In the genomic region with DNA sequence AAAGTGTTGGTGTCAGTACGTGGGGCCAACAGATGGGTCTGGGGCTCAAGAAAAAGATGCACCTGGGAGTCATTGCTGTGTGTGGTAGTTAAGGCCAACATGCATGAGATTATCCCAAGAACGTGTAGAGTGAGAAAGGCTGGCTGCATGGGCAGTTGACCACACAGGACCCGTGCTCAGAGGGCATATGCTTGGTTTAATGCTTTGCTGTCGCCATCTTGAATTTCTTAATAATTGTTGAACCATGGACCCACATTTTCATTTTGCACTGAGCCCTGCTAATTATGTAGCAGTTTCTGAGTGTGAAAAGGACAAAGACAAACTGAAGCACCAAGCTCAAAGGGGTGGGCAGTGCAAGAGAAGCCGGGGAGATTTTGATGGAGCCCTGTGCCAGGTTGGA, we compare ENCODE assay signal across 23 cellular contexts.
DNase-seq lines count a peak whose midpoint lies in the region; FAIRE-seq and TF ChIP-seq lines count a peak whose summit lies in the region.
"Had no signal": no experiment of that assay in that cellular context is flagged by ENCODE, and none has a peak within 500 bp of the region (broad histone marks: within the 10 kb centered on the region; RNA-seq: fewer than 3 reads in every experiment).

No MANE protein-coding gene starts in this region.

- no peak for TF ChIP-seq EP300 in H1 (IDR thresholded peaks at IDR 0.05; ENCODE audit: borderline replicate concordance in 1 of 2, low read depth in 2 of 2, low read length in 2 of 2)
- no peak for TF ChIP-seq EP300 in esophagus muscularis mucosa (IDR thresholded peaks at IDR 0.05)

- no peak for FAIRE-seq in H1 (lab: Jason Lieb, UNC)
- FAIRE-seq: A204.1, G401.6, GM12891, GM19239 had no signal

- no peak overlapping the region for H3K18ac ChIP-seq in H1 (ENCODE audit: extremely low read depth, low read length)

- H3K56ac ChIP-seq in H1 (replicated peaks; ENCODE audit: insufficient read length, low read depth, low read length) = no peak overlapping the region

- H3K79me2 ChIP-seq in H1 (ENCODE audit: control insufficient read depth in 1 of 2, insufficient read depth in 2 of 2, low read length in 2 of 2) = no peaks in the 10 kb centered on the region
- H3K79me2 ChIP-seq in osteoblast (ENCODE audit: insufficient read depth, low read length) = no peaks in the 10 kb centered on the region

- H2AK5ac ChIP-seq in H1 (ENCODE audit: low read depth, low read length) = no peak overlapping the region

- no peak overlapping the region for H3K23ac ChIP-seq in H1 (ENCODE audit: insufficient read length)

- no peak overlapping the region for H3K14ac ChIP-seq in H1 (ENCODE audit: insufficient read length)

- no peak overlapping the region for H2BK5ac ChIP-seq in H1 (ENCODE audit: low read depth, low read length)

- H4K20me1 ChIP-seq in H1 (replicated peaks in 1 of 2; ENCODE audit: control insufficient read depth in 1 of 2, insufficient read depth in 2 of 2, low read length in 2 of 2) (no peaks in the 10 kb centered on the region), osteoblast (ENCODE audit: insufficient read depth, low read length) (no peaks in the 10 kb centered on the region)
- H4K20me1 ChIP-seq: BLaER1 had no signal

- no peak for TF ChIP-seq CTCF in H1 (IDR thresholded peaks at IDR 0.05; ENCODE audit: control extremely low read depth in 1 of 3, insufficient read depth in 1 of 3, low read depth in 1 of 3, low read length in 3 of 3)
- TF ChIP-seq CTCF in esophagus muscularis mucosa (IDR thresholded peaks at IDR 0.05) = no peak
- TF ChIP-seq CTCF in osteoblast (IDR thresholded peaks at IDR 0.05; ENCODE audit: extremely low read depth, low read depth, low read length) = no peak

- TF ChIP-seq POLR2A in H1 (IDR thresholded peaks at IDR 0.05; ENCODE audit: control extremely low read depth in 1 of 2, low read depth in 2 of 2, low read length in 2 of 2) = no peak
- no peak for TF ChIP-seq POLR2A in esophagus muscularis mucosa (IDR thresholded peaks at IDR 0.05; ENCODE audit: low read depth)

- H3K9me3 ChIP-seq in H1 (ENCODE audit: insufficient read depth in 2 of 2, low read depth in 1 of 2, low read length in 1 of 2) = no peaks in the 10 kb centered on the region
- H3K9me3 ChIP-seq in esophagus muscularis mucosa = no peaks in the 10 kb centered on the region
- H3K9me3 ChIP-seq in osteoblast (ENCODE audit: low read depth, low read length) = no peaks in the 10 kb centered on the region
- H3K9me3 ChIP-seq: BE2C, BLaER1 had no signal

- H3K9ac ChIP-seq in H1 (replicated peaks in 1 of 4; ENCODE audit: extremely low read depth in 1 of 4, low read depth in 3 of 4, low read length in 3 of 4) = no peak overlapping the region
- H3K9ac ChIP-seq: BLaER1 had no signal

- H3K79me1 ChIP-seq in H1 (ENCODE audit: low read depth, low read length) = no peaks in the 10 kb centered on the region

- no peak overlapping the region for H3K27ac ChIP-seq in H1 (ENCODE audit: low read depth, low read length)
- no peak overlapping the region for H3K27ac ChIP-seq in esophagus muscularis mucosa (replicated peaks in 1 of 4)
- no peak overlapping the region for H3K27ac ChIP-seq in osteoblast (ENCODE audit: low read depth, low read length)
- H3K27ac ChIP-seq: BLaER1 had no signal

- intact Hi-C loops in esophagus muscularis mucosa (cut with DNase I) = loop anchor here (10.0 kb wide), 1 partner anchor 195 kb away; no protein-coding TSS in a partner anchor

- 86% methylated on average over 5 of the region's 5 CpGs; no CpG with 5 or more reads in 1 of the 2 experiments for WGBS in H1 (ENCODE audit: extremely low coverage in 1 of 2, insufficient coverage in 1 of 2, insufficient read length in 1 of 2, insufficient replicate concordance in 2 of 2, low coverage in 1 of 2, low lambda C conversion rate in 2 of 2, missing lambda C conversion rate in 1 of 2), 2 experiments
- 85% methylated on average over 5 of the region's 5 CpGs for WGBS in esophagus muscularis mucosa

- H3K23me2 ChIP-seq in H1 (ENCODE audit: low read depth, low read length) = no peaks in the 10 kb centered on the region

- H2AFZ ChIP-seq in H1 (ENCODE audit: low read length) (peak overlapping the region; percentile 63; the same call in 1 of the 2 replicates), osteoblast (ENCODE audit: low read length) (no peak overlapping the region)

- H2BK12ac ChIP-seq in H1 (ENCODE audit: low read depth, low read length) = no peak overlapping the region

- POLR2A ChIA-PET in H1 (lab: Charles Lee; ENCODE audit: partially characterized antibody) = no interaction called here

- H3K4ac ChIP-seq in H1 (replicated peaks; ENCODE audit: insufficient read length, low read depth, low read length) = no peak overlapping the region

- no peak overlapping the region for H4K8ac ChIP-seq in H1 (ENCODE audit: extremely low read depth, insufficient read depth, low read length)

- H3K4me3 ChIP-seq in H1 (ENCODE audit: extremely low read depth in 1 of 4, insufficient read depth in 2 of 4, low read depth in 3 of 4, low read length in 4 of 4) (no peak overlapping the region), esophagus muscularis mucosa (no peak overlapping the region), osteoblast (ENCODE audit: insufficient read depth, low read length) (no peak overlapping the region)
- H3K4me3 ChIP-seq: BLaER1 had no signal

- H3K27me3 ChIP-seq in H1 (replicated peaks in 1 of 4; ENCODE audit: control insufficient read depth in 3 of 4, extremely low read depth in 1 of 4, insufficient read depth in 3 of 4, low read length in 3 of 4) (no peaks in the 10 kb centered on the region), esophagus muscularis mucosa (peaks cover 0 to 6% (median 2%) of the 10 kb centered on the region in 4 donors), osteoblast (ENCODE audit: insufficient read depth, low read length) (peaks cover 15% of the 10 kb centered on the region)
- H3K27me3 ChIP-seq: BE2C, BLaER1 had no signal

- no peak overlapping the region for H3K4me2 ChIP-seq in H1 (ENCODE audit: insufficient read depth in 1 of 2, low read depth in 2 of 2, low read length in 2 of 2)
- no peak overlapping the region for H3K4me2 ChIP-seq in osteoblast (ENCODE audit: insufficient read depth, low read length)
- H3K4me2 ChIP-seq: BLaER1 had no signal

- H3K36me3 ChIP-seq in H1 (ENCODE audit: control insufficient read depth in 2 of 4, insufficient read depth in 4 of 4, low read length in 3 of 4) (no peaks in the 10 kb centered on the region), esophagus muscularis mucosa (no peaks in the 10 kb centered on the region), osteoblast (ENCODE audit: insufficient read depth, low read length) (no peaks in the 10 kb centered on the region)
- H3K36me3 ChIP-seq: BE2C, BLaER1 had no signal

- no peak for TF ChIP-seq RAD21 in H1 (IDR thresholded peaks at IDR 0.05 in 1 of 2, conservative IDR thresholded peaks at IDR 0.05 in 1 of 2; ENCODE audit: low read depth in 2 of 2, low read length in 2 of 2)

- no peak overlapping the region for H2BK20ac ChIP-seq in H1 (ENCODE audit: low read length)

- DNase-seq in H1 (ENCODE audit: low read depth in 1 of 2, low spot score in 2 of 2) (no peak), esophagus muscularis mucosa (ENCODE audit: extremely low spot score) (peak; percentile 79), osteoblast (ENCODE audit: insufficient read length, low spot score, missing footprints) (peak; percentile 1), DMS79 treated with DMSO at 0.1 percent for 48 hours (lab: John Stamatoyannopoulos, UW) (no peak), HuH-7 (ENCODE audit: low spot score) (no peak)
- DNase-seq: 8988T; ACHN; BE2C; C1 segment of cervical spinal cord; CD4-positive, alpha-beta memory T cell; CD4-positive, CD25-positive, alpha-beta regulatory T cell; CD8-positive, alpha-beta memory T cell; COR-L47; DMS 273 treated with DMSO at 0.1 percent for 48 hours; DMS153; DMS53; DMS79; GF-D8 had no signal

- no peak overlapping the region for H4K5ac ChIP-seq in H1 (ENCODE audit: insufficient read length, low read depth, low read length)

- no peak overlapping the region for H4K91ac ChIP-seq in H1 (replicated peaks; ENCODE audit: insufficient read length, low read length)

- peaks cover 0 to 6% (median 1%) of the 10 kb centered on the region in 4 experiments; a peak in 4 of 7 replicates for H3K4me1 ChIP-seq in H1 (replicated peaks in 1 of 4; ENCODE audit: control insufficient read depth in 3 of 4, insufficient read depth in 4 of 4, low read length in 3 of 4)
- no peaks in the 10 kb centered on the region for H3K4me1 ChIP-seq in esophagus muscularis mucosa
- H3K4me1 ChIP-seq in osteoblast (ENCODE audit: insufficient read depth, low read length) = no peaks in the 10 kb centered on the region
- H3K4me1 ChIP-seq: BE2C, BLaER1 had no signal

- CTCF ChIA-PET in H1 (lab: Charles Lee; ENCODE audit: partially characterized antibody) = interaction anchor here (0.9 kb wide), 1 partner anchor 151 kb away, joined by 3 read pairs; no protein-coding TSS in a partner anchor

- H2BK15ac ChIP-seq in H1 (ENCODE audit: low read length) = no peak overlapping the region

- H2BK120ac ChIP-seq in H1 (replicated peaks; ENCODE audit: low read depth, low read length) = no peak overlapping the region

TF ChIP-seq in H1, 55 proteins besides CTCF, POLR2A, EP300 and RAD21:
- TF ChIP-seq RNF2 (IDR thresholded peaks at IDR 0.05; ENCODE audit: borderline replicate concordance, low read depth, low read length, missing control alignments, poor library complexity, severe bottlenecking) (no peak), TAF1 (IDR thresholded peaks at IDR 0.05; ENCODE audit: low read depth, low read length) (no peak), NRF1 (IDR thresholded peaks at IDR 0.05; ENCODE audit: low read depth, low read length) (no peak), BCL11A (IDR thresholded peaks at IDR 0.05; ENCODE audit: low read depth in 2 of 2, low read length in 2 of 2) (no peak), RBBP5 (IDR thresholded peaks at IDR 0.05; ENCODE audit: borderline replicate concordance, low read depth, low read length) (no peak), SP1 (IDR thresholded peaks at IDR 0.05; ENCODE audit: low read depth, low read length) (no peak), TEAD4 (IDR thresholded peaks at IDR 0.05; ENCODE audit: low read depth, low read length) (no peak)

Comparison
In these comparisons a context has a peak if more than half of its experiments do, and no peak if none do; other contexts are left out.
1. DNase-seq: peak in esophagus muscularis mucosa (single experiment) and osteoblast (single experiment); none in H1 (0 of 2), DMS79 treated with DMSO at 0.1 percent for 48 hours (single experiment) and HuH-7 (single experiment).